ENCODE assay signal across 8 cellular contexts in genomic region chr16:19502395-19503131, GRCh38. TPM values are rescaled to one million over a fixed set of nuclear protein-coding genes. Genes with fewer than 3 reads are reported as not detected.
DNase-seq lines count a peak whose midpoint lies in the region; ATAC-seq and TF ChIP-seq lines count a peak whose summit lies in the region.

No MANE protein-coding gene starts in this region.

- 91 to 93% methylated on average over 3 of the region's 3 CpGs for WGBS in aorta, 2 donors

- intact Hi-C loops in aorta (cut with DNase I): loop anchor here in 1 of 2 donors (5.0 kb wide), 1 partner anchor 415 kb away; no protein-coding TSS in a partner anchor

- no peaks in the 10 kb centered on the region for H3K27me3 ChIP-seq in aorta (ENCODE audit: control insufficient read depth in 1 of 2, insufficient read depth in 2 of 2, low read length in 1 of 2)

- no peak overlapping the region for H3K4me3 ChIP-seq in LNCaP clone FGC (ENCODE audit: low read depth, low read length)
- no peak overlapping the region for H3K4me3 ChIP-seq in aorta (ENCODE audit: low read length in 2 of 2)

- no peaks in the 10 kb centered on the region for H3K9me3 ChIP-seq in aorta (ENCODE audit: control insufficient read depth, low read length)

- ATAC-seq in aorta (ENCODE audit: low FRiP score): peak; percentile 76
- no peak for ATAC-seq in HG03432 (IDR thresholded peaks at IDR 0.05; ENCODE audit: unreplicated experiment)

- H3K36me3 ChIP-seq in aorta (ENCODE audit: control insufficient read depth in 1 of 2, insufficient read depth in 2 of 2, low read length in 1 of 2): peaks cover 9 to 13% of the 10 kb centered on the region in 2 donors

- DNase-seq in DMS114 treated with DMSO at 0.1 percent for 48 hours (lab: John Stamatoyannopoulos, UW; ENCODE audit: unreplicated experiment) (peak; percentile 40), LNCaP clone FGC (ENCODE audit: low read depth) (peak; percentile 51), SHP77 treated with DMSO at 0.1 percent for 48 hours (lab: John Stamatoyannopoulos, UW) (peak; percentile 21), germinal center (ENCODE audit: low spot score) (peak; percentile 65), pons (ENCODE audit: low spot score) (peak; percentile 85), aorta (peak; percentile 76 to 80)
- peak; percentile 42 for DNase-seq in activated gamma-delta T cell treated with anti-CD3 and anti-CD28 coated beads, Interleukin-2, amount 50 U/mL, for 16 hours (ENCODE audit: low read depth)

- H3K4me1 ChIP-seq in aorta (ENCODE audit: control insufficient read depth in 1 of 2, insufficient read depth in 2 of 2, low read length in 2 of 2): no peaks in the 10 kb centered on the region

- peak; percentile 69 for TF ChIP-seq CTCF in LNCaP clone FGC (IDR thresholded peaks at IDR 0.05; ENCODE audit: control insufficient read depth, extremely low read depth, insufficient read depth)

- no peak overlapping the region for H3K27ac ChIP-seq in aorta (ENCODE audit: low read depth in 1 of 2, low read length in 2 of 2)

RNA-seq across cellular contexts. Expression of gene GDE1, which starts 19.3 kb away (rescaled TPM):
- total RNA-seq in aorta: 10 to 100 TPM; 33.5 to 39.0 TPM
- 10 to 100 TPM; 42.7 to 55.0 TPM for polyA plus RNA-seq in aorta

RNA-seq across cellular contexts. Expression of gene CCP110, which starts 21.2 kb away (rescaled TPM):
- 10 to 100 TPM; 13.0 to 26.2 TPM for total RNA-seq in aorta
- polyA plus RNA-seq in aorta: 10 to 100 TPM in 1 of 2 donors, 1 to 10 TPM in 1; 4.4 to 12.7 TPM

RNA-seq across cellular contexts. Expression of gene VPS35L, which starts 52.9 kb away (rescaled TPM):
- 10 to 100 TPM; 48.8 to 66.8 TPM for total RNA-seq in aorta
- polyA plus RNA-seq in aorta: 10 to 100 TPM; 31.4 to 32.8 TPM

Comparison
In these comparisons a context has a peak if more than half of its experiments do, and no peak if none do; other contexts are left out.
1. DNase-seq: peak in every context shown above with its lines; median percentile 85 in pons; 78 in aorta; 65 in germinal center; 51 in LNCaP clone FGC; 42 in activated gamma-delta T cell treated with anti-CD3 and anti-CD28 coated beads, Interleukin-2, amount 50 U/mL, for 16 hours; 40 in DMS114 treated with DMSO at 0.1 percent for 48 hours; 21 in SHP77 treated with DMSO at 0.1 percent for 48 hours.